Comparison of ENCODE assay signal across 20 cellular contexts in the genomic region with DNA sequence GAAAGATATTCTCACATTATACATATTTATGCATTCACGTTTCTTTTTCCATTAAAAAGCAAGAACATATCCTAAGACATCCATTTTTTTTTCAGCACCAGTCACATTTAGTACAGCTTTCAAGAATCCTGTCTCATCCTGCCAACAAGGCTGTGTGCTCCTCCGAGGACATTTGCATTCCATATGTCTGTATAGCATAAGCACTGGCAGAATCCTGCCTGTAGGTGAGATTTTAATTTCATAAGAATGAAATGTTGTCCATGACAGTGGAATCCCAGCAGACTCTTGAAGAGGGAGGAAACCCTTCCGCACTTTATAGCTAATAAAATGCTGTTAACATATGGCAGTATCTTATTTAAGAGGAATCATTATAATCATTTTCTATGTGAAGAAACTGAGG.
"Had no signal": no experiment of that assay in that cellular context is flagged by ENCODE, and none has a peak within 500 bp of the region (broad histone marks: within the 10 kb centered on the region; RNA-seq: fewer than 3 reads in every experiment).

No MANE protein-coding gene starts in this region.

- H3K27ac Mint-ChIP-seq: dendritic cell treated with granulocyte-macrophage colony-stimulating factor and Interleukin-4, amounts not matched to agents 40 ng/mL and 50 ng/mL, for 4 days; naive B cell had no signal

- H3K27ac ChIP-seq: hepatocyte, ovary, right atrium auricular region, thyroid gland had no signal

- H3K27me3 ChIP-seq: ovary, right atrium auricular region, thyroid gland had no signal

- H3K4me3 ChIP-seq: hepatocyte, lung, ovary, right atrium auricular region, stomach, thyroid gland had no signal

- H3K9me3 ChIP-seq: ovary, right atrium auricular region, stomach, thyroid gland had no signal

- ATAC-seq: left colon had no signal

- DNase-seq: erythroblast; foreskin melanocyte; head of caudate nucleus; left colon; left ventricle myocardium superior; mesenchymal stem cell; midbrain; naive B cell; ovary; small intestine; stimulated activated CD4-positive, alpha-beta T cell treated with anti-CD3 and anti-CD28 coated beads, Interleukin-12 subunit alpha, Interleukin-12 subunit beta, amount 100 ng/mL, for 4 hours; stimulated activated naive CD4-positive, alpha-beta T cell; stomach; substantia nigra; thyroid gland had no signal

- H3K9me3 Mint-ChIP-seq: dendritic cell treated with granulocyte-macrophage colony-stimulating factor and Interleukin-4, amounts not matched to agents 40 ng/mL and 50 ng/mL, for 4 days; naive B cell; neural crest cell had no signal

- H3K79me2 ChIP-seq: hepatocyte had no signal

- H3K4me2 ChIP-seq: hepatocyte had no signal

- H3K4me1 Mint-ChIP-seq: naive B cell had no signal

- H3K4me3 Mint-ChIP-seq: dendritic cell treated with granulocyte-macrophage colony-stimulating factor and Interleukin-4, amounts not matched to agents 40 ng/mL and 50 ng/mL, for 4 days; naive B cell; neural crest cell had no signal

- H2AFZ ChIP-seq: hepatocyte had no signal

- H3K36me3 Mint-ChIP-seq: naive B cell had no signal

- H3K36me3 ChIP-seq: ovary, right atrium auricular region, stomach, thyroid gland had no signal
